ENCODE assay signal across 8 cellular contexts in the genomic region with DNA sequence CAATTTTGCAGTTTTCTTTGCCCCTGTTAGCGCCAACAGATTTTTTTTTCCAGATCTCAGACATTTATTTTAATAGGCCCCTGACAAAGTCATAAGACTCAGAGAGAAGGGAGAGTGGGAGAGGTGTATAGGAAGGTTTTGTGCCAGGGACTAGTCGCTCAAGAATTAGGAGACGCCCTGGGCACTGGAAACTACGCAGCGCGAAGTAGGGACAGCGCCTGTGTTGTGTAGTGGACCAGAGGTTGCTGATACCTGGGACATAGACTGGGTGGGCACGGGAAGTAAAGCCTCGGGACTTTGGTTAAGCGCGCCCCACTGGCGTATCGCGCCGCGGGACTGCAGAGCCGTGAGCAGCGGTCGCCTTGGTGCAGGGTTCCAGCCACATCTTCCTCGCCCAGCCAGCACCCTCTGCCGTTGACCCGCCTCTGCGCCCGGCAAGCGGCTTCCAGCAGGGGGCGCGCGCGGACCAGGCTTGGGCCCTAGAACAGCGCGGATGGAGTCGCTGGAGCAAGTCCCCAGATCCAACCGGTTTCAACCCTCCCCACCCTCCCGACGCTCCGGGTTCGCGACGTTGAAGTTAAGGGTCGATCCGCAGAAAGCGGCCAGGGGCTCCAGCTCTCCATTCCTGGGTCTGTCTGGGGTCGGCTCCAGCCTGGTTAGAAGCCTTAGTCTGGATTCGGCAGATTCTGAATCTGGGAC. TPM values are rescaled to one million over a fixed set of nuclear protein-coding genes. Genes with fewer than 3 reads are reported as not detected.
A peak's percentile ranks its signal among the peaks of the same experiment; 100 is the strongest.
DNase-seq lines count a peak whose midpoint lies in the region; ATAC-seq, FAIRE-seq and TF ChIP-seq lines count a peak whose summit lies in the region.

No MANE protein-coding gene starts in this region.

- ATAC-seq in GM19455 (IDR thresholded peaks at IDR 0.05; ENCODE audit: unreplicated experiment): no peak

- H3K36me3 ChIP-seq in NT2/D1 (ENCODE audit: insufficient read depth, insufficient read length, low read length) (no peaks in the 10 kb centered on the region), endothelial cell of umbilical vein (ENCODE audit: control insufficient read depth in 2 of 2, extremely low read depth in 1 of 2, insufficient read depth in 2 of 2, low read length in 2 of 2) (no peaks in the 10 kb centered on the region)

- intact Hi-C loops in endothelial cell of umbilical vein (cut with micrococcal nuclease): loop anchor here (2.0 kb wide), 1 partner anchor 175 kb away; no protein-coding TSS in a partner anchor

- CTCF ChIA-PET in endothelial cell of umbilical vein (lab: Charles Lee): interaction anchor here (1.0 to 3.7 kb wide), 11 partner anchors 11 to 195 kb away, joined by 3 to 115 read pairs (median 11); no protein-coding TSS in a partner anchor

- DNase-seq in DMS53 (lab: John Stamatoyannopoulos, UW) (peak; percentile 87), HT1080 (ENCODE audit: low read depth) (peak; percentile 82), NT2/D1 (ENCODE audit: low read depth, low spot score) (peak; percentile 87), endothelial cell of umbilical vein (ENCODE audit: low read depth, low spot score) (peak; percentile 75), midbrain (lab: John Stamatoyannopoulos, UW) (peak; percentile 86)
- peak; percentile 86 for DNase-seq in activated CD8-positive, alpha-beta memory T cell treated with anti-CD3 and anti-CD28 coated beads, Interleukin-2, amount 50 U/mL, for 4 hours
- DNase-seq in stimulated activated CD8-positive, alpha-beta memory T cell treated with anti-CD3 and anti-CD28 coated beads, Interleukin-15, amount 100 ng/mL, for 4 hours (ENCODE audit: low read depth in 2 of 2): peak; percentile 44 to 59

- peak; percentile 95 to 100 for TF ChIP-seq CTCF in endothelial cell of umbilical vein (IDR thresholded peaks at IDR 0.05; ENCODE audit: extremely low read depth in 1 of 2, insufficient read depth in 1 of 2, low read depth in 1 of 2, low read length in 2 of 2)

- peaks cover 78% of the 10 kb centered on the region for H3K27me3 ChIP-seq in NT2/D1 (ENCODE audit: insufficient read depth, insufficient read length)
- peaks cover 56 to 71% of the 10 kb centered on the region in 2 experiments for H3K27me3 ChIP-seq in endothelial cell of umbilical vein (ENCODE audit: control insufficient read depth in 2 of 2, insufficient read depth in 2 of 2, low read length in 2 of 2)

- no peak for TF ChIP-seq POLR2A in endothelial cell of umbilical vein (IDR thresholded peaks at IDR 0.05; ENCODE audit: low read depth, low read length)

- BruUV-seq in endothelial cell of umbilical vein (replicated peaks; lab: Mats Ljungman, UMichigan): no TSS peak

- POLR2A ChIA-PET in endothelial cell of umbilical vein (lab: Charles Lee): no interaction called here

- H3K9me3 ChIP-seq in NT2/D1 (ENCODE audit: insufficient read depth, low read length): no peaks in the 10 kb centered on the region
- H3K9me3 ChIP-seq in endothelial cell of umbilical vein (replicated peaks; ENCODE audit: control insufficient read depth, insufficient read depth, low read length): no peaks in the 10 kb centered on the region

- H3K79me2 ChIP-seq in endothelial cell of umbilical vein (ENCODE audit: control insufficient read depth, insufficient read depth, low read length): no peaks in the 10 kb centered on the region

- peak; percentile 65 for FAIRE-seq in endothelial cell of umbilical vein (lab: Jason Lieb, UNC)

- H3K4me2 ChIP-seq in endothelial cell of umbilical vein (ENCODE audit: insufficient read depth, low read length): no peak overlapping the region

- dilution Hi-C loops in endothelial cell of umbilical vein (cut with MboI; ENCODE audit: extremely low pct_ligation_motif_present, low sequenced_read_pairs): no loop called here

- H3K9ac ChIP-seq in NT2/D1 (ENCODE audit: insufficient read length, low read depth) (peak overlapping the region; percentile 70), endothelial cell of umbilical vein (replicated peaks; ENCODE audit: extremely low read depth, insufficient read depth, low read length) (no peak overlapping the region)

- H3K4me3 ChIP-seq in NT2/D1 (ENCODE audit: insufficient read length, low read depth): peak overlapping the region; percentile 30
- peak overlapping the region in 1 of 3 experiments; percentile 14 for H3K4me3 ChIP-seq in endothelial cell of umbilical vein (replicated peaks in 1 of 3; ENCODE audit: insufficient read depth in 1 of 3, low read depth in 1 of 3, low read length in 3 of 3)

- H4K20me1 ChIP-seq in endothelial cell of umbilical vein (replicated peaks; ENCODE audit: control insufficient read depth, extremely low read depth, insufficient read depth, low read length): no peaks in the 10 kb centered on the region

- H3K27ac ChIP-seq in endothelial cell of umbilical vein (ENCODE audit: insufficient read depth, low read depth, low read length): no peak overlapping the region

- H3K4me1 ChIP-seq in NT2/D1 (ENCODE audit: insufficient read depth, insufficient read length): peaks cover 29% of the 10 kb centered on the region
- peaks cover 4% of the 10 kb centered on the region for H3K4me1 ChIP-seq in endothelial cell of umbilical vein (ENCODE audit: control insufficient read depth, extremely low read depth, insufficient read depth, low read length)

- H3K9me1 ChIP-seq in endothelial cell of umbilical vein (replicated peaks; ENCODE audit: control insufficient read depth, extremely low read depth, insufficient read depth, low read length): no peaks in the 10 kb centered on the region

- H2AFZ ChIP-seq in endothelial cell of umbilical vein (ENCODE audit: low read depth, low read length): no peak overlapping the region

TF ChIP-seq in endothelial cell of umbilical vein, 7 proteins besides CTCF, POLR2A, EP300 and RAD21:
- TF ChIP-seq FOS (IDR thresholded peaks at IDR 0.05; ENCODE audit: borderline replicate concordance, insufficient read depth, low read length): no peak
- no peak for TF ChIP-seq EZH2 (IDR thresholded peaks at IDR 0.05; ENCODE audit: borderline replicate concordance, low read depth, low read length, severe bottlenecking)
- TF ChIP-seq GATA2 (IDR thresholded peaks at IDR 0.05; ENCODE audit: insufficient read depth, insufficient read length, low read depth, low read length): no peak
- no peak for TF ChIP-seq MYC (IDR thresholded peaks at IDR 0.05; ENCODE audit: low read depth, low read length)
- no peak for TF ChIP-seq POLR2AphosphoS5 (IDR thresholded peaks at IDR 0.05; ENCODE audit: insufficient read depth, low read depth, low read length)
- TF ChIP-seq JUN (IDR thresholded peaks at IDR 0.05; ENCODE audit: borderline replicate concordance, insufficient read depth, insufficient read length, low read depth): no peak
- TF ChIP-seq MAX (IDR thresholded peaks at IDR 0.05; ENCODE audit: insufficient read depth, insufficient read length): no peak

RNA-seq across cellular contexts. Expression of gene ISLR2, which starts 3.0 kb away (rescaled TPM):
- not detected in 2 replicates for total RNA-seq in HT1080 (2014; rRNA removed; shearing (Covaris generic))
- polyA plus RNA-seq in HT1080 (2015; cell fraction: cytosol; rRNA removed): 0.11 and 0.24 TPM in 2 replicates
- polyA plus RNA-seq in HT1080 (2015; cell fraction: nucleus; rRNA removed): 0.29 and 0.43 TPM in 2 replicates
- not detected in 2 replicates for total RNA-seq in endothelial cell of umbilical vein
- polyA plus RNA-seq in endothelial cell of umbilical vein: not detected in 2 replicates
- polyA plus RNA-seq in endothelial cell of umbilical vein (2011; cell fraction: cytosol; rRNA removed): not detected in 2 replicates
- not detected in 2 replicates for polyA plus RNA-seq in endothelial cell of umbilical vein (2011; cell fraction: nucleus; rRNA removed)
- not detected in 2 replicates for polyA plus RNA-seq in endothelial cell of umbilical vein (2012)
- not detected in 2 replicates for polyA minus RNA-seq in endothelial cell of umbilical vein
- polyA minus RNA-seq in endothelial cell of umbilical vein (2011; cell fraction: cytosol; rRNA and poly(A)+ RNA removed): not detected
- not detected in 2 replicates for polyA minus RNA-seq in endothelial cell of umbilical vein (2011; cell fraction: nucleus; rRNA and poly(A)+ RNA removed)

RNA-seq across cellular contexts. Expression of gene GOLGA6A, which starts 45.1 kb away (rescaled TPM):
- not detected in 2 replicates for total RNA-seq in HT1080 (2014; rRNA removed; shearing (Covaris generic))
- 0.02 TPM in 1 of 2 replicates, not detected in the other for polyA plus RNA-seq in HT1080 (2015; cell fraction: cytosol; rRNA removed)
- 0.10 TPM in 1 of 2 replicates, not detected in the other for polyA plus RNA-seq in HT1080 (2015; cell fraction: nucleus; rRNA removed)
- not detected in 2 replicates for total RNA-seq in endothelial cell of umbilical vein
- not detected in 2 replicates for polyA plus RNA-seq in endothelial cell of umbilical vein
- polyA plus RNA-seq in endothelial cell of umbilical vein (2011; cell fraction: cytosol; rRNA removed): not detected in 2 replicates
- not detected in 2 replicates for polyA plus RNA-seq in endothelial cell of umbilical vein (2011; cell fraction: nucleus; rRNA removed)
- not detected in 2 replicates for polyA plus RNA-seq in endothelial cell of umbilical vein (2012)
- polyA minus RNA-seq in endothelial cell of umbilical vein: not detected in 2 replicates
- not detected for polyA minus RNA-seq in endothelial cell of umbilical vein (2011; cell fraction: cytosol; rRNA and poly(A)+ RNA removed)
- polyA minus RNA-seq in endothelial cell of umbilical vein (2011; cell fraction: nucleus; rRNA and poly(A)+ RNA removed): not detected in 2 replicates

RNA-seq across cellular contexts. Expression of gene ISLR, which starts 46.1 kb away (rescaled TPM):
- 0.05 TPM in 1 of 2 replicates, not detected in the other for total RNA-seq in HT1080 (2014; rRNA removed; shearing (Covaris generic))
- 0.16 TPM in 1 of 2 replicates, not detected in the other for polyA plus RNA-seq in HT1080 (2015; cell fraction: cytosol; rRNA removed)
- 0.14 and 0.37 TPM in 2 replicates for polyA plus RNA-seq in HT1080 (2015; cell fraction: nucleus; rRNA removed)
- total RNA-seq in endothelial cell of umbilical vein: not detected in 2 replicates
- polyA plus RNA-seq in endothelial cell of umbilical vein: not detected in 2 replicates
- polyA plus RNA-seq in endothelial cell of umbilical vein (2011; cell fraction: cytosol; rRNA removed): not detected in 2 replicates
- polyA plus RNA-seq in endothelial cell of umbilical vein (2011; cell fraction: nucleus; rRNA removed): not detected in 2 replicates
- not detected in 2 replicates for polyA plus RNA-seq in endothelial cell of umbilical vein (2012)
- not detected in 2 replicates for polyA minus RNA-seq in endothelial cell of umbilical vein
- not detected for polyA minus RNA-seq in endothelial cell of umbilical vein (2011; cell fraction: cytosol; rRNA and poly(A)+ RNA removed)
- polyA minus RNA-seq in endothelial cell of umbilical vein (2011; cell fraction: nucleus; rRNA and poly(A)+ RNA removed): not detected in 2 replicates
